Comparison of ENCODE assay signal across 8 cellular contexts in the genomic region with DNA sequence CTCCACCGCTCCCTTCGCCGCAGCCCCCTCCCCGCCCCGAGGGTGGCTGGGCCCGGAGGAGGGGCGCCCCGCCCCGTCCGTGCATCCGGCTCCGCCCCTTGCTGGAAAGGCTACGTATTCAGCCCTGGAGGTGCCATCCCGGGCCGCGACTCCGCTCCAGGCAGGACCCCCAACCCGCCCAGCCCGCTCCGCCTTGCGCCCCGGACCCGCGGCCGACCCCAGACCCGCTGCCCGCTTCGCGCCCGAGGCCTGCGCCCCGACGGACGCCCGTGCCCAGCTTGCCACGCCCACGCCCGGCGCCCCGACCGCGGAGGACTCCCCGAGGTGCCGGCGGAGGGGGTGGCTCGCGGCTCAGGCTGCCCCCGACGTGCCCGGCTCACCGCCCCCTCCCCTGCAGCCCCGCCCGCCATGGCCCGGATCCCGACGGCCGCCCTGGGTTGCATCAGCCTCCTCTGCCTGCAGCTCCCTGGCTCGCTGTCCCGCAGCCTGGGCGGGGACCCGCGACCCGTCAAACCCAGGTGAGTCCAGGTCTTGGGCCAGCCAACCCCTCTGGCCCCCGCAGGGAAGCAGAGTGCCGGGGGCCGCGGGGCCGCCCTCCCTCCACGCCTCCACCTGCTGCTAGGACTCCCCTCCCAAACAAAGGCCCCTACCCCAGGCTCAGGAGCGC. TPM values are rescaled to one million over a fixed set of nuclear protein-coding genes. Genes with fewer than 3 reads are reported as not detected.
A peak's percentile ranks its signal among the peaks of the same experiment; 100 is the strongest.
DNase-seq lines count a peak whose midpoint lies in the region; ATAC-seq and TF ChIP-seq lines count a peak whose summit lies in the region.

A gene with protein sequence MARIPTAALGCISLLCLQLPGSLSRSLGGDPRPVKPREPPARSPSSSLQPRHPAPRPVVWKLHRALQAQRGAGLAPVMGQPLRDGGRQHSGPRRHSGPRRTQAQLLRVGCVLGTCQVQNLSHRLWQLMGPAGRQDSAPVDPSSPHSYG (plus strand): TSS at position 104 of the 667 bp plus-strand sequence. CDS start 305 bp downstream, at position 409.

- peaks cover 8% of the 10 kb centered on the region for H3K4me1 ChIP-seq in mammary epithelial cell (ENCODE audit: insufficient read depth, low read length)
- peaks cover 0 to 11% (median 1%) of the 10 kb centered on the region in 4 donors for H3K4me1 ChIP-seq in right lobe of liver

- no peaks in the 10 kb centered on the region for H3K9me3 Mint-ChIP-seq in stimulated activated memory B cell treated with anti-CD40 and anti-IgM and Interleukin-4, amounts not matched to agents 10 μg/mL and 1 μg/mL and 100 μg/mL, for 72 hours

- no peak within 1 kb of the TSS for H3K27ac ChIP-seq in mammary epithelial cell (ENCODE audit: insufficient read depth, low read depth, low read length)
- H3K27ac ChIP-seq in right lobe of liver = no peak within 1 kb of the TSS

- WGBS in mammary epithelial cell (ENCODE audit: low coverage, missing lambda C conversion rate) = 13% methylated on average over 9 of the region's 70 CpGs
- whole genome bisulfite sequencing in right lobe of liver (ENCODE audit: insufficient coverage, low coverage, low lambda C conversion rate, missing lambda C conversion rate) = 0% methylated on average over 2 of the region's 70 CpGs

- no TSS peak for BruUV-seq in mammary epithelial cell (replicated peaks; lab: Mats Ljungman, UMichigan)

- H3K4me3 ChIP-seq in mammary epithelial cell (replicated peaks in 1 of 3; ENCODE audit: insufficient read depth in 1 of 3, low read depth in 2 of 3, low read length in 3 of 3) = peak within 1 kb of the TSS; percentile 56 to 71 (median 57)
- H3K4me3 ChIP-seq in right lobe of liver = peak within 1 kb of the TSS; percentile 45 to 53 (median 52)

- intact Hi-C loops in mammary epithelial cell (cut with micrococcal nuclease) (no loop called here), right lobe of liver (cut with DNase I) (loop anchor here in 1 of 2 donors (10.0 kb wide), 1 partner anchor 237 kb away; a partner anchor contains a TSS)

- ATAC-seq in right lobe of liver = peak; percentile 53 to 74 (median 58)
- ATAC-seq in stimulated activated memory B cell treated with anti-CD40 and anti-IgM and Interleukin-4, amounts not matched to agents 10 μg/mL and 1 μg/mL and 100 μg/mL, for 72 hours = peak; percentile 58
- ATAC-seq in HG02763 (IDR thresholded peaks at IDR 0.05; ENCODE audit: unreplicated experiment) = no peak

- DNase-seq in GM10266 (ENCODE audit: extremely low spot score) (peak; percentile 84), T-helper 9 cell (peak; percentile 61), mammary epithelial cell (no peak), right lobe of liver (peak in 1 of 3 donors; percentile 65), GF-D8 (lab: John Stamatoyannopoulos, UW) (no peak), GOT3 (lab: John Stamatoyannopoulos, UW) (no peak)

- no peak for TF ChIP-seq CTCF in GM10266 (IDR thresholded peaks at IDR 0.05; ENCODE audit: control insufficient read depth, insufficient read depth, low read depth, missing control alignments)
- no peak for TF ChIP-seq CTCF in mammary epithelial cell (conservative IDR thresholded peaks at IDR 0.05 in 1 of 2, IDR thresholded peaks at IDR 0.05 in 1 of 2; ENCODE audit: extremely low read depth in 1 of 2, insufficient read depth in 1 of 2, low read depth in 1 of 2, low read length in 2 of 2)
- TF ChIP-seq CTCF in right lobe of liver (IDR thresholded peaks at IDR 0.05) = no peak

- H3K27ac Mint-ChIP-seq in stimulated activated memory B cell treated with anti-CD40 and anti-IgM and Interleukin-4, amounts not matched to agents 10 μg/mL and 1 μg/mL and 100 μg/mL, for 72 hours = peak within 1 kb of the TSS; percentile 22

- CTCF ChIA-PET in mammary epithelial cell (lab: Charles Lee; ENCODE audit: low non-redundant PET) = no interaction called here

- H3K27me3 ChIP-seq in mammary epithelial cell (ENCODE audit: insufficient read depth, low read length) (no peaks in the 10 kb centered on the region), right lobe of liver (no peaks in the 10 kb centered on the region)

- H3K4me3 Mint-ChIP-seq in stimulated activated memory B cell treated with anti-CD40 and anti-IgM and Interleukin-4, amounts not matched to agents 10 μg/mL and 1 μg/mL and 100 μg/mL, for 72 hours = peak within 1 kb of the TSS; percentile 75

- H3K4me1 Mint-ChIP-seq in stimulated activated memory B cell treated with anti-CD40 and anti-IgM and Interleukin-4, amounts not matched to agents 10 μg/mL and 1 μg/mL and 100 μg/mL, for 72 hours = peaks cover 30% of the 10 kb centered on the region

- no peak within 1 kb of the TSS for H3K9ac ChIP-seq in mammary epithelial cell (ENCODE audit: insufficient read depth, low read length)

- in situ Hi-C loops in mammary epithelial cell (cut with MboI; ENCODE audit: low sequenced_read_pairs in 2 of 2) = no loop called here

- no peaks in the 10 kb centered on the region for H4K20me1 ChIP-seq in mammary epithelial cell (ENCODE audit: insufficient read depth, low read length)

- no peaks in the 10 kb centered on the region for H3K36me3 Mint-ChIP-seq in stimulated activated memory B cell treated with anti-CD40 and anti-IgM and Interleukin-4, amounts not matched to agents 10 μg/mL and 1 μg/mL and 100 μg/mL, for 72 hours

- no peaks in the 10 kb centered on the region for H3K79me2 ChIP-seq in mammary epithelial cell (ENCODE audit: insufficient read depth, low read length)

- H3K36me3 ChIP-seq in mammary epithelial cell (ENCODE audit: insufficient read depth, low read length) (no peaks in the 10 kb centered on the region), right lobe of liver (no peaks in the 10 kb centered on the region)

- H3K4me2 ChIP-seq in mammary epithelial cell (ENCODE audit: insufficient read depth, low read depth, low read length) = peak within 1 kb of the TSS; percentile 76

- no peaks in the 10 kb centered on the region for H3K9me3 ChIP-seq in mammary epithelial cell (replicated peaks; ENCODE audit: insufficient read depth, low read length)
- H3K9me3 ChIP-seq in right lobe of liver = no peaks in the 10 kb centered on the region

- peak; percentile 22 for TF ChIP-seq POLR2A in right lobe of liver (IDR thresholded peaks at IDR 0.05)

- peaks cover 15% of the 10 kb centered on the region for H3K27me3 Mint-ChIP-seq in stimulated activated memory B cell treated with anti-CD40 and anti-IgM and Interleukin-4, amounts not matched to agents 10 μg/mL and 1 μg/mL and 100 μg/mL, for 72 hours

- H2AFZ ChIP-seq in mammary epithelial cell (ENCODE audit: low read depth, low read length) = peak within 1 kb of the TSS; percentile 68

- dilution Hi-C loops in mammary epithelial cell (cut with HindIII; ENCODE audit: low sequenced_read_pairs) = loop anchor here (10.0 kb wide), 1 partner anchor 287 kb away; no protein-coding TSS in a partner anchor

RNA-seq across cellular contexts. Expression of the gene that starts here (rescaled TPM):
- 10 to 100 TPM; 21.2 to 30.9 TPM for total RNA-seq in mammary epithelial cell
- polyA plus RNA-seq in mammary epithelial cell = 1.7 TPM
- 1.1 TPM for polyA minus RNA-seq in mammary epithelial cell
- 10 to 100 TPM in 1 of 6 experiments, 1 to 10 TPM in 5; 1.0 to 19.2 (median 2.2) TPM for total RNA-seq in right lobe of liver

Comparison
In these comparisons a context has a peak if more than half of its experiments do, and no peak if none do; other contexts are left out.
1. DNase-seq: peak in GM10266 (single experiment) and T-helper 9 cell (single experiment); none in mammary epithelial cell (single experiment), GF-D8 (single experiment) and GOT3 (single experiment).